8 cellular contexts compared by ENCODE assay signal in genomic region chrX:9339603-9340569, GRCh38.
DNase-seq lines count a peak whose midpoint lies in the region; ATAC-seq and TF ChIP-seq lines count a peak whose summit lies in the region.

No MANE protein-coding gene starts in this region.

- TF ChIP-seq POLR2A in gastrocnemius medialis (IDR thresholded peaks at IDR 0.05): no peak

- ATAC-seq in gastrocnemius medialis (peak; percentile 31 to 34), HG03442 (IDR thresholded peaks at IDR 0.05; ENCODE audit: unreplicated experiment) (no peak)

- H3K4me3 ChIP-seq in GM12865 (ENCODE audit: low read depth, low read length): no peak overlapping the region
- H3K4me3 ChIP-seq in gastrocnemius medialis: no peak overlapping the region

- peaks cover 11 to 28% of the 10 kb centered on the region in 2 donors for H3K4me1 ChIP-seq in gastrocnemius medialis

- no peaks in the 10 kb centered on the region for H3K36me3 ChIP-seq in gastrocnemius medialis

- intact Hi-C loops in gastrocnemius medialis (cut with DNase I; ENCODE audit: low total_unique reads): loop anchor here (5.0 kb wide), 1 partner anchor 192 kb away; no protein-coding TSS in a partner anchor

- TF ChIP-seq CTCF in GM12865 (IDR thresholded peaks at IDR 0.05; ENCODE audit: insufficient read depth, low read depth, low read length, missing control alignments): no peak
- TF ChIP-seq CTCF in gastrocnemius medialis (IDR thresholded peaks at IDR 0.05 in 4 of 5, conservative IDR thresholded peaks at IDR 0.05 in 1 of 5): no peak
- no peak for TF ChIP-seq CTCF in GM13977 (IDR thresholded peaks at IDR 0.05; ENCODE audit: extremely low read depth, insufficient read depth, missing control alignments)

- H3K27ac ChIP-seq in gastrocnemius medialis: peak overlapping the region; percentile 73 to 83 (median 78)

- in situ Hi-C loops in gastrocnemius medialis (cut with MboI; ENCODE audit: low sequenced_read_pairs in 4 of 4): loop anchor here in 1 of 4 donors (10.0 kb wide), 1 partner anchor 115 kb away; no protein-coding TSS in a partner anchor
- in situ Hi-C loops in GM13977 (cut with MboI; ENCODE audit: low pct_unique_long_range_greater_than_20kb, low sequenced_read_pairs, unreplicated experiment): no loop called here

- DNase-seq in GM12865 (ENCODE audit: low read depth): peak; percentile 17
- DNase-seq in NCI-H524 treated with DMSO at 0.1 percent for 48 hours (lab: John Stamatoyannopoulos, UW): peak; percentile 15
- peak; percentile 26 for DNase-seq in effector CD4-positive, alpha-beta T cell
- peak in 1 of 2 donors; percentile 43 for DNase-seq in gastrocnemius medialis
- DNase-seq in SIG-M5 (lab: John Stamatoyannopoulos, UW): no peak
- DNase-seq in GM13977 (ENCODE audit: low spot score): no peak
- no peak for DNase-seq in NCI-H2081 treated with DMSO at 0.1 percent for 48 hours (lab: John Stamatoyannopoulos, UW)

- no peaks in the 10 kb centered on the region for H3K27me3 ChIP-seq in gastrocnemius medialis

- no peaks in the 10 kb centered on the region for H3K9me3 ChIP-seq in gastrocnemius medialis

Comparison
In these comparisons a context has a peak if more than half of its experiments do, and no peak if none do; other contexts are left out.
1. DNase-seq: peak in GM12865 (single experiment), NCI-H524 treated with DMSO at 0.1 percent for 48 hours (single experiment) and effector CD4-positive, alpha-beta T cell (single experiment); none in SIG-M5 (single experiment), GM13977 (single experiment) and NCI-H2081 treated with DMSO at 0.1 percent for 48 hours (single experiment).